Comparison of ENCODE assay signal across 17 cellular contexts in genomic region chr17:47243737-47244598, GRCh38. TPM values are rescaled to one million over a fixed set of nuclear protein-coding genes. Genes with fewer than 3 reads are reported as not detected.
"Had no signal": no experiment of that assay in that cellular context is flagged by ENCODE, and none has a peak within 500 bp of the region (broad histone marks: within the 10 kb centered on the region; RNA-seq: fewer than 3 reads in every experiment).

No MANE protein-coding gene starts in this region.

- H3K27me3 Mint-ChIP-seq: stimulated activated naive B cell treated with anti-CD40 and anti-IgM and Interleukin-4, amounts not matched to agents 10 μg/mL and 1 μg/mL and 100 μg/mL, for 72 hours had no signal

- H3K4me3 ChIP-seq: thyroid gland had no signal

- H3K9me3 Mint-ChIP-seq: activated T-helper 2 cell treated with anti-CD3 and anti-CD28 coated beads, Interferon-gamma antibody, Interleukin-2, Interleukin-4, amounts not matched to agents 10 μg/mL and 5 μg/mL and 100 μg/mL, durations not matched to agents 14 hours and 24 hours and 36 hours; naive thymus-derived CD4-positive, alpha-beta T cell; stimulated activated naive B cell treated with anti-CD40 and anti-IgM and Interleukin-4, amounts not matched to agents 10 μg/mL and 1 μg/mL and 100 μg/mL, for 72 hours had no signal

- H3K27ac Mint-ChIP-seq: activated T-helper 2 cell treated with anti-CD3 and anti-CD28 coated beads, Interferon-gamma antibody, Interleukin-2, Interleukin-4, amounts not matched to agents 10 μg/mL and 5 μg/mL and 100 μg/mL, durations not matched to agents 14 hours and 24 hours and 36 hours; naive thymus-derived CD4-positive, alpha-beta T cell; stimulated activated naive B cell treated with anti-CD40 and anti-IgM and Interleukin-4, amounts not matched to agents 10 μg/mL and 1 μg/mL and 100 μg/mL, for 72 hours had no signal

- H3K9me3 ChIP-seq: neutrophil, thyroid gland had no signal

- H3K27ac ChIP-seq: epithelial cell of prostate, neutrophil, thyroid gland had no signal

- H3K4me3 Mint-ChIP-seq: naive thymus-derived CD4-positive, alpha-beta T cell; stimulated activated naive B cell treated with anti-CD40 and anti-IgM and Interleukin-4, amounts not matched to agents 10 μg/mL and 1 μg/mL and 100 μg/mL, for 72 hours had no signal

- ATAC-seq: naive thymus-derived CD4-positive, alpha-beta T cell had no signal

- DNase-seq: activated naive CD4-positive, alpha-beta T cell treated with anti-CD3 and anti-CD28 coated beads, Interleukin-2, amount 50 U/mL, for 16 hours; dermis blood vessel endothelial cell; foreskin melanocyte; head of caudate nucleus; left cardiac atrium; naive thymus-derived CD4-positive, alpha-beta T cell; stimulated activated CD4-positive, alpha-beta T cell treated with anti-CD3 and anti-CD28 coated beads, Interleukin-2, amount 100 ng/mL, for 48 hours; stimulated activated naive B cell treated with anti-CD40 and anti-IgM and Interleukin-4, amounts not matched to agents 10 μg/mL and 1 μg/mL and 100 μg/mL, for 72 hours; thyroid gland had no signal

- H3K36me3 ChIP-seq: neutrophil, thyroid gland had no signal

- H3K27me3 ChIP-seq: thyroid gland had no signal

RNA-seq across cellular contexts. Expression of gene ITGB3, which starts 9.7 kb away (rescaled TPM):
- total RNA-seq: activated T-helper 2 cell treated with anti-CD3 and anti-CD28 coated beads, Interferon-gamma antibody, Interleukin-2, Interleukin-4, amounts not matched to agents 10 μg/mL and 5 μg/mL and 100 μg/mL, durations not matched to agents 14 hours and 24 hours and 36 hours had no signal
- polyA plus RNA-seq: naive thymus-derived CD4-positive, alpha-beta T cell had no signal

RNA-seq across cellular contexts. Expression of gene MYL4, which starts 34.8 kb away (rescaled TPM):
- total RNA-seq: activated CD8-positive, alpha-beta memory T cell treated with anti-CD3 and anti-CD28 coated beads for 36 hours; activated T-helper 2 cell treated with anti-CD3 and anti-CD28 coated beads, Interferon-gamma antibody, Interleukin-2, Interleukin-4, amounts not matched to agents 10 μg/mL and 5 μg/mL and 100 μg/mL, durations not matched to agents 14 hours and 24 hours and 36 hours; bronchial epithelial cell; fibroblast of lung; mononuclear cell; naive thymus-derived CD4-positive, alpha-beta T cell; T-helper 2 cell treated with Interferon-gamma antibody and Interleukin-4, amounts not matched to agents 100 ng/mL and 5 ng/mL, for 36 hours had no signal
- polyA plus RNA-seq: naive thymus-derived CD4-positive, alpha-beta T cell had no signal
